In the genomic region with DNA sequence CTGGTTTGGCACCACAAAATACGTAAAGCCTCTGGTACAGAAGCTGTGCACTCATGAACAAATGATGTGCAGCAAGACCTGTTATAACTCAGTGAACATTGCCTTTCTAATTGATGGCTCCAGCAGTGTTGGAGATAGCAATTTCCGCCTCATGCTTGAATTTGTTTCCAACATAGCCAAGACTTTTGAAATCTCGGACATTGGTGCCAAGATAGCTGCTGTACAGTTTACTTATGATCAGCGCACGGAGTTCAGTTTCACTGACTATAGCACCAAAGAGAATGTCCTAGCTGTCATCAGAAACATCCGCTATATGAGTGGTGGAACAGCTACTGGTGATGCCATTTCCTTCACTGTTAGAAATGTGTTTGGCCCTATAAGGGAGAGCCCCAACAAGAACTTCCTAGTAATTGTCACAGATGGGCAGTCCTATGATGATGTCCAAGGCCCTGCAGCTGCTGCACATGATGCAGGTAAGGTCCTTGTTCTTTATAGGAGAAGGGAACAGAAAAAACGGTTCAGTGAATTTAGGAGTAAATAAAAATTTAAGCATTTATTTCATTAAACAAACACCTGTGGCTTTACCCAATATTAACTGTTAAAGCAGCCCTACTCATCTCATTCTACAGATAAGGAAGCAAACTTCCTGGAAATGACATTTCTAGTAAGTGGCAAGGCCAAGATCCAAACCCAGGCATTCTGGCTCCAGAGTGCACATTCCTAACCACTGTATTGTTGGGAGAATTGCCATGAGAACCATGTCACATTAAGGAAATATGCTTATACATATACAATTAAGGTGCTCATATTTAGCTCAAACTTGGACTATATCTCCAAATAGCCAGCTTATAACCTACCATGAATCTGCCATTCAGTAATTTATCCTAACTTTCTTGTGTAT, we compare ENCODE assay signal across 23 cellular contexts. TPM values are rescaled to one million over a fixed set of nuclear protein-coding genes. Genes with fewer than 3 reads are reported as not detected.
DNase-seq lines count a peak whose midpoint lies in the region; ATAC-seq, FAIRE-seq and TF ChIP-seq lines count a peak whose summit lies in the region.
"Had no signal": no experiment of that assay in that cellular context is flagged by ENCODE, and none has a peak within 500 bp of the region (broad histone marks: within the 10 kb centered on the region; RNA-seq: fewer than 3 reads in every experiment).

No MANE protein-coding gene starts in this region.

- H3K27ac Mint-ChIP-seq in astrocyte (ENCODE audit: unreplicated experiment) = no peak overlapping the region
- H3K27ac Mint-ChIP-seq: CD4-positive, alpha-beta T cell had no signal

- H3K9ac ChIP-seq in astrocyte (ENCODE audit: low read length) = no peak overlapping the region

- no peak for FAIRE-seq in astrocyte (lab: Jason Lieb, UNC)
- FAIRE-seq: G401.6, GM12892, H54 had no signal

- no peaks in the 10 kb centered on the region for H3K79me2 ChIP-seq in astrocyte (ENCODE audit: insufficient read depth, low read length)

- H3K9me3 Mint-ChIP-seq in astrocyte (ENCODE audit: unreplicated experiment) = no peaks in the 10 kb centered on the region
- H3K9me3 Mint-ChIP-seq: CD4-positive, alpha-beta T cell had no signal

- no peak overlapping the region for H3K4me3 Mint-ChIP-seq in astrocyte (ENCODE audit: unreplicated experiment)
- H3K4me3 Mint-ChIP-seq: CD4-positive, alpha-beta T cell had no signal

- DNase-seq in A673 (ENCODE audit: low spot score) (no peak), EL (peak; percentile 6), astrocyte (ENCODE audit: low read depth) (peak; percentile 16), fibroblast of the aortic adventitia (ENCODE audit: low read depth) (peak; percentile 74), Ammon's horn (ENCODE audit: low spot score) (no peak)
- no peak for DNase-seq in stimulated activated CD4-positive, alpha-beta T cell treated with anti-CD3 and anti-CD28 coated beads, Interleukin-4, amount 100 ng/mL, for 4 hours
- DNase-seq: CD4-positive, alpha-beta T cell; COR-L47; DND-41; Karpas-422; NCI-H1694 treated with DMSO at 0.1 percent for 48 hours; NCI-H2081 treated with DMSO at 0.1 percent for 48 hours; NCI-H2171 treated with DMSO at 0.1 percent for 48 hours; NCI-H446; NCI-H526; SIG-M5 had no signal

- TF ChIP-seq CTCF in A673 (conservative IDR thresholded peaks at IDR 0.05; ENCODE audit: low read depth, low read length) (no peak), astrocyte (IDR thresholded peaks at IDR 0.05; ENCODE audit: insufficient read depth, low read depth, low read length) (no peak), fibroblast of the aortic adventitia (IDR thresholded peaks at IDR 0.05; ENCODE audit: insufficient read depth, low read length) (no peak)

- TSS peak; percentile 28 for BruUV-seq in A673 (replicated peaks; lab: Mats Ljungman, UMichigan)

- no peak overlapping the region for H2AFZ ChIP-seq in astrocyte (ENCODE audit: low read depth, low read length)

- H3K27me3 ChIP-seq in A673 (replicated peaks; ENCODE audit: insufficient read depth, low read depth, low read length, poor library complexity) (no peaks in the 10 kb centered on the region), astrocyte (ENCODE audit: insufficient read depth, low read length) (no peaks in the 10 kb centered on the region)

- no peak overlapping the region for H3K4me2 ChIP-seq in astrocyte (ENCODE audit: low read length)

- POLR2A ChIA-PET in A673 (lab: Charles Lee; ENCODE audit: low non-redundant PET) = no interaction called here

- H3K27me3 Mint-ChIP-seq in astrocyte (ENCODE audit: low read depth, unreplicated experiment) = no peaks in the 10 kb centered on the region
- H3K27me3 Mint-ChIP-seq: CD4-positive, alpha-beta T cell had no signal

- intact Hi-C loops in A673 (cut with micrococcal nuclease; ENCODE audit: unreplicated experiment) = loop anchor here (10.0 kb wide), 1 partner anchor 199 kb away; no protein-coding TSS in a partner anchor

- H3K9me3 ChIP-seq in A673 (ENCODE audit: low read depth, low read length, poor library complexity, severe bottlenecking) (no peaks in the 10 kb centered on the region), astrocyte (ENCODE audit: insufficient read depth, low read depth, low read length) (no peaks in the 10 kb centered on the region)

- H3K4me1 ChIP-seq in A673 (ENCODE audit: insufficient read depth, low read length, poor library complexity, severe bottlenecking) (no peaks in the 10 kb centered on the region), astrocyte (ENCODE audit: insufficient read depth, low read length) (no peaks in the 10 kb centered on the region)

- no peaks in the 10 kb centered on the region for H3K4me1 Mint-ChIP-seq in astrocyte (ENCODE audit: low read depth, unreplicated experiment)

- H3K36me3 Mint-ChIP-seq in astrocyte (ENCODE audit: low read depth, unreplicated experiment) = no peaks in the 10 kb centered on the region

- ATAC-seq in GM18517 (IDR thresholded peaks at IDR 0.05; ENCODE audit: unreplicated experiment) (no peak), GM19397 (IDR thresholded peaks at IDR 0.05; ENCODE audit: unreplicated experiment) (no peak)
- ATAC-seq: Panc1 had no signal

- H3K27ac ChIP-seq in A673 (ENCODE audit: low read depth, low read length, poor library complexity, severe bottlenecking) = no peak overlapping the region
- no peak overlapping the region for H3K27ac ChIP-seq in astrocyte (ENCODE audit: low read depth, low read length)

- H3K4me3 ChIP-seq in A673 (ENCODE audit: low read depth, low read length, poor library complexity, severe bottlenecking) (no peak overlapping the region), astrocyte (ENCODE audit: insufficient read depth, low read depth, low read length) (no peak overlapping the region), fibroblast of the aortic adventitia (ENCODE audit: low read depth, low read length) (no peak overlapping the region)

- CTCF ChIA-PET in A673 (lab: Charles Lee) = no interaction called here

- H4K20me1 ChIP-seq in astrocyte (ENCODE audit: insufficient read depth, low read length) = no peaks in the 10 kb centered on the region

- H3K36me3 ChIP-seq in A673 (ENCODE audit: insufficient read depth, low read length, poor library complexity, severe bottlenecking) (peaks cover 36% of the 10 kb centered on the region), astrocyte (ENCODE audit: insufficient read depth, low read length) (no peaks in the 10 kb centered on the region)

RNA-seq across cellular contexts. Expression of a gene that starts 11.7 kb away (rescaled TPM):
- total RNA-seq in A673 (2021) (70.8 and 87.6 TPM in 2 replicates), astrocyte (0.79 and 0.87 TPM in 2 replicates), fibroblast of the aortic adventitia (ENCODE audit: low replicate concordance) (0.36 TPM in 1 of 2 replicates, not detected in the other)
- total RNA-seq: CD4-positive, alpha-beta T cell; M059J had no signal

Comparison
In these comparisons a context has a peak if more than half of its experiments do, and no peak if none do; other contexts are left out.
1. DNase-seq: peak in EL (single experiment), astrocyte (single experiment) and fibroblast of the aortic adventitia (single experiment); none in A673 (single experiment), Ammon's horn (single experiment) and stimulated activated CD4-positive, alpha-beta T cell treated with anti-CD3 and anti-CD28 coated beads, Interleukin-4, amount 100 ng/mL, for 4 hours (0 of 2).
2. RNA of a gene that starts 11.7 kb away (total RNA-seq): 70.8 to 87.6 TPM in A673; 0.79 to 0.87 TPM in astrocyte and 0.36 TPM in fibroblast of the aortic adventitia; every median in the first group is over 10 times any median in the second.